8 cellular contexts compared by ENCODE assay signal in genomic region chr10:46284286-46285229, GRCh38. TPM values are rescaled to one million over a fixed set of nuclear protein-coding genes. Genes with fewer than 3 reads are reported as not detected.
DNase-seq lines count a peak whose midpoint lies in the region; ATAC-seq, FAIRE-seq and TF ChIP-seq lines count a peak whose summit lies in the region.

No MANE protein-coding gene starts in this region.

- H2AFZ ChIP-seq in endothelial cell of umbilical vein (ENCODE audit: low read depth, low read length) = peak overlapping the region; percentile 87

- peak overlapping the region; percentile 77 for H3K4me3 ChIP-seq in BJ (ENCODE audit: low read depth, low read length)
- peak overlapping the region; percentile 32 to 74 (median 59) for H3K4me3 ChIP-seq in endothelial cell of umbilical vein (replicated peaks in 1 of 3; ENCODE audit: insufficient read depth in 1 of 3, low read depth in 1 of 3, low read length in 3 of 3)

- no peak overlapping the region for H3K27ac ChIP-seq in endothelial cell of umbilical vein (ENCODE audit: insufficient read depth, low read depth, low read length)

- no peaks in the 10 kb centered on the region for H4K20me1 ChIP-seq in endothelial cell of umbilical vein (replicated peaks; ENCODE audit: control insufficient read depth, extremely low read depth, insufficient read depth, low read length)

- H3K4me2 ChIP-seq in endothelial cell of umbilical vein (ENCODE audit: insufficient read depth, low read length) = peak overlapping the region; percentile 71

- CTCF ChIA-PET in BJ (lab: Yijun Ruan, JAX) = interaction anchor here (0.9 to 1.2 kb wide), 2 partner anchors 55 to 1096 kb away, joined by 3 to 4 read pairs; no protein-coding TSS in a partner anchor
- CTCF ChIA-PET in endothelial cell of umbilical vein (lab: Charles Lee) = interaction anchor here (1.0 to 1.5 kb wide), 2 partner anchors 58 to 1096 kb away, joined by 4 to 6 read pairs; no protein-coding TSS in a partner anchor

- DNase-seq in BJ (ENCODE audit: low read depth) (no peak), GM19240 (ENCODE audit: insufficient read length, low spot score) (peak; percentile 77), NOMO-1 (lab: John Stamatoyannopoulos, UW; ENCODE audit: unreplicated experiment in 2 of 2) (peak; percentile 82 to 93), endothelial cell of umbilical vein (ENCODE audit: low read depth, low spot score) (peak; percentile 61), middle frontal gyrus (ENCODE audit: extremely low spot score, low spot score) (peak; percentile 52)
- peak; percentile 21 for DNase-seq in activated CD8-positive, alpha-beta memory T cell treated with anti-CD3 and anti-CD28 coated beads, Interleukin-2, amount 50 U/mL, for 1 hour (ENCODE audit: extremely low read depth)
- DNase-seq in stimulated activated CD8-positive, alpha-beta memory T cell treated with anti-CD3 and anti-CD28 coated beads, Interleukin-2, amount 100 ng/mL, for 48 hours (ENCODE audit: low read depth in 2 of 2) = peak; percentile 69 to 77

- TF ChIP-seq CTCF in BJ (IDR thresholded peaks at IDR 0.05; ENCODE audit: insufficient read depth, low read depth, low read length) (no peak), endothelial cell of umbilical vein (IDR thresholded peaks at IDR 0.05; ENCODE audit: extremely low read depth in 1 of 2, insufficient read depth in 1 of 2, low read depth in 1 of 2, low read length in 2 of 2) (no peak)

- BruUV-seq in endothelial cell of umbilical vein (replicated peaks; lab: Mats Ljungman, UMichigan) = no TSS peak

- POLR2A ChIA-PET in BJ (lab: Charles Lee) = no interaction called here
- POLR2A ChIA-PET in endothelial cell of umbilical vein (lab: Charles Lee) = no interaction called here

- no peaks in the 10 kb centered on the region for H3K27me3 ChIP-seq in BJ (ENCODE audit: control insufficient read depth, insufficient read depth, low read length)
- peaks cover 9% of the 10 kb centered on the region in 2 experiments for H3K27me3 ChIP-seq in endothelial cell of umbilical vein (ENCODE audit: control insufficient read depth in 2 of 2, insufficient read depth in 2 of 2, low read length in 2 of 2)

- H3K36me3 ChIP-seq in BJ (ENCODE audit: control insufficient read depth, insufficient read depth, low read length) (no peaks in the 10 kb centered on the region), endothelial cell of umbilical vein (ENCODE audit: control insufficient read depth in 2 of 2, extremely low read depth in 1 of 2, insufficient read depth in 2 of 2, low read length in 2 of 2) (no peaks in the 10 kb centered on the region)

- peaks cover 4% of the 10 kb centered on the region for H3K4me1 ChIP-seq in endothelial cell of umbilical vein (ENCODE audit: control insufficient read depth, extremely low read depth, insufficient read depth, low read length)

- ATAC-seq in HG03442 (IDR thresholded peaks at IDR 0.05; ENCODE audit: unreplicated experiment) = peak; percentile 93

- dilution Hi-C loops in endothelial cell of umbilical vein (cut with MboI; ENCODE audit: extremely low pct_ligation_motif_present, low sequenced_read_pairs) = no loop called here

- intact Hi-C loops in endothelial cell of umbilical vein (cut with micrococcal nuclease) = no loop called here

- no peaks in the 10 kb centered on the region for H3K9me1 ChIP-seq in endothelial cell of umbilical vein (replicated peaks; ENCODE audit: control insufficient read depth, extremely low read depth, insufficient read depth, low read length)

- H3K9me3 ChIP-seq in endothelial cell of umbilical vein (replicated peaks; ENCODE audit: control insufficient read depth, insufficient read depth, low read length) = no peaks in the 10 kb centered on the region

- TF ChIP-seq POLR2A in endothelial cell of umbilical vein (IDR thresholded peaks at IDR 0.05; ENCODE audit: low read depth, low read length) = no peak

- H3K9ac ChIP-seq in endothelial cell of umbilical vein (replicated peaks; ENCODE audit: extremely low read depth, insufficient read depth, low read length) = peak overlapping the region; percentile 39

- no peaks in the 10 kb centered on the region for H3K79me2 ChIP-seq in endothelial cell of umbilical vein (ENCODE audit: control insufficient read depth, insufficient read depth, low read length)

- FAIRE-seq in endothelial cell of umbilical vein (lab: Jason Lieb, UNC) = no peak

TF ChIP-seq in endothelial cell of umbilical vein, 7 proteins besides CTCF, POLR2A, EP300 and RAD21:
- no peak for TF ChIP-seq GATA2 (IDR thresholded peaks at IDR 0.05; ENCODE audit: insufficient read depth, insufficient read length, low read depth, low read length)
- TF ChIP-seq FOS (IDR thresholded peaks at IDR 0.05; ENCODE audit: borderline replicate concordance, insufficient read depth, low read length) = no peak
- TF ChIP-seq MYC (IDR thresholded peaks at IDR 0.05; ENCODE audit: low read depth, low read length) = no peak

RNA-seq across cellular contexts. Expression of gene ANTXRL, which starts 2.2 kb away (rescaled TPM):
- polyA plus RNA-seq in BJ (2011; rRNA removed) = not detected in 2 replicates
- not detected in 2 replicates for polyA minus RNA-seq in BJ (2011; rRNA and poly(A)+ RNA removed)
- not detected in 2 replicates for total RNA-seq in endothelial cell of umbilical vein
- polyA plus RNA-seq in endothelial cell of umbilical vein = not detected in 2 replicates
- polyA plus RNA-seq in endothelial cell of umbilical vein (2011; cell fraction: cytosol; rRNA removed) = not detected in 2 replicates
- polyA plus RNA-seq in endothelial cell of umbilical vein (2011; cell fraction: nucleus; rRNA removed) = not detected in 2 replicates
- polyA plus RNA-seq in endothelial cell of umbilical vein (2012) = not detected in 2 replicates
- not detected in 2 replicates for polyA minus RNA-seq in endothelial cell of umbilical vein
- polyA minus RNA-seq in endothelial cell of umbilical vein (2011; cell fraction: cytosol; rRNA and poly(A)+ RNA removed) = not detected
- polyA minus RNA-seq in endothelial cell of umbilical vein (2011; cell fraction: nucleus; rRNA and poly(A)+ RNA removed) = not detected in 2 replicates
